21 cellular contexts compared by ENCODE assay signal in genomic region chr6:100216760-100217159, GRCh38.
"Had no signal": no experiment of that assay in that cellular context is flagged by ENCODE, and none has a peak within 500 bp of the region (broad histone marks: within the 10 kb centered on the region; RNA-seq: fewer than 3 reads in every experiment).

No MANE protein-coding gene starts in this region.

- H3K9ac ChIP-seq: KMS-11, SK-N-SH had no signal

- H3K4me1 Mint-ChIP-seq: IgD-negative memory B cell had no signal

- H3K27ac Mint-ChIP-seq: IgD-negative memory B cell had no signal

- DNase-seq: Kasumi-1, NCI-H1092, NCI-H1105 treated with DMSO at 0.1 percent for 48 hours, NCI-H1417 treated with DMSO at 0.1 percent for 48 hours, NCI-H146, NCI-H1694 treated with DMSO at 0.1 percent for 48 hours, NCI-H2029, NCI-H2081 treated with DMSO at 0.1 percent for 48 hours, NCI-H2171, NCI-H446, NCI-H510A, NCI-H524 treated with DMSO at 0.1 percent for 48 hours, NCI-H69, NCI-H774, SHP77, SK-N-SH, SW 1271 had no signal

- H3K9me2 ChIP-seq: SK-N-SH had no signal

- H3K4me3 Mint-ChIP-seq: IgD-negative memory B cell had no signal

- FAIRE-seq: HepG2, K562 had no signal

- H3K4me2 ChIP-seq: KMS-11, SK-N-SH had no signal

- H3K9me3 ChIP-seq: SK-N-SH had no signal

- H3K36me3 Mint-ChIP-seq: IgD-negative memory B cell had no signal

- H3K4me3 ChIP-seq: K562 had no signal
